Comparison of ENCODE assay signal across 9 cellular contexts in the genomic region with DNA sequence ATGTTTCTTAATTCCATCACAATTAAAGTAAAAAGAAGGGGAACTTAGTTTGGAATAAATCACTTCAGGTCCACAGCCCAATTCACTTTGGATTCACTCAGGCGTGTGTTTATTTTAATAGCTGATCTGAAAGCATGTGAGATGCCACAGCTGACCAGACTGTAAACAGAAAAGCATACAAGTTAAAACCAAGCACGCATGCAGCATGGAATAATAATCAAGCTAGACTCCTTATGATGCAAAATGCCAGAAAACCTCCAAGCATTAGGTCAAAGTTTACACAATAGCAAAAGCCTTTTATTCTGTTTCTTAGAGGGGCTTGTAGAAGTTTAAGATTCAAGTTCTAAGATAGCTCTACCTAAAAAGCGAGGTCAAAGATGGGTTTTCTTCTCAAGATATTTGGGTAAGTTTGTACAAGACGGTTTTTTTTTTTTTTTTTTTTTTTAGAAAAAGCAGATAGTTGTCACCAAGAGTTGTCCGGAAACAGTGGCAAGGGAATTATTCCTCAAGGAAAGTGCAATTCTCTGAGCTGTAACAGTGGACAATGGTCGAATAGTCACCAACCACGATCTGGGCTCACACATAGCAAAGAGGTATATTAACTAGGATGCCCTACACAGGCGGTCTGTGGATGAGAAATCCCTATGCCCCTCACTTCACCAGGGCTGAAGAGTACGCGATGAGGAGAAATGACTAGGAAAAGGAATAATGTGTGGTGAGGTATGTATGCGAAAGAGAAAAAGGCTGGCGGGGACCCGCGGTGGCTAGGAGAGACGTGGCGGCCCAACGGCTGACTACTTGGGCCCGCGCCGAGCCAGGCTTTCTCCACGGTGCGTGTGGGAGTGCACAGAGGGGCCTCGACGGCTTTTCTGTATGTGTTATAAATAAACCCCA. TPM values are rescaled to one million over a fixed set of nuclear protein-coding genes. Genes with fewer than 3 reads are reported as not detected.
DNase-seq lines count a peak whose midpoint lies in the region; ATAC-seq lines count a peak whose summit lies in the region.
"Had no signal": no experiment of that assay in that cellular context is flagged by ENCODE, and none has a peak within 500 bp of the region (broad histone marks: within the 10 kb centered on the region; RNA-seq: fewer than 3 reads in every experiment).

No MANE protein-coding gene starts in this region.

- H3K9me3 Mint-ChIP-seq in activated CD8-positive, alpha-beta T cell treated with anti-CD3 and anti-CD28 coated beads, Interleukin-2, amount 10 ng/mL, durations not matched to agents 7 days and 5 days (ENCODE audit: insufficient read depth) = no peaks in the 10 kb centered on the region

- no peak for ATAC-seq in GM21423 (IDR thresholded peaks at IDR 0.05; ENCODE audit: unreplicated experiment)
- ATAC-seq in activated CD8-positive, alpha-beta T cell treated with anti-CD3 and anti-CD28 coated beads, Interleukin-2, amount 10 ng/mL, durations not matched to agents 7 days and 5 days = no peak

- H3K36me3 Mint-ChIP-seq in activated CD8-positive, alpha-beta T cell treated with anti-CD3 and anti-CD28 coated beads, Interleukin-2, amount 10 ng/mL, durations not matched to agents 7 days and 5 days (ENCODE audit: low read depth) = no peaks in the 10 kb centered on the region

- H3K4me1 Mint-ChIP-seq in activated CD8-positive, alpha-beta T cell treated with anti-CD3 and anti-CD28 coated beads, Interleukin-2, amount 10 ng/mL, durations not matched to agents 7 days and 5 days (ENCODE audit: low read depth) = peaks cover 2% of the 10 kb centered on the region

- H3K36me3 ChIP-seq in esophagus (ENCODE audit: control insufficient read depth in 2 of 2, insufficient read depth in 2 of 2, low read length in 1 of 2) = no peaks in the 10 kb centered on the region

- peak overlapping the region; percentile 23 to 63 for H3K27ac ChIP-seq in esophagus (ENCODE audit: low read depth in 2 of 2, low read length in 1 of 2)

- DNase-seq in A172 (ENCODE audit: low spot score) = peak; percentile 6
- DNase-seq in NCI-H526 (lab: John Stamatoyannopoulos, UW) = peak; percentile 1 to 16
- DNase-seq in myocyte (ENCODE audit: low read depth) = peak; percentile 9
- no peak for DNase-seq in UCSD-AML1 (lab: John Stamatoyannopoulos, UW; ENCODE audit: unreplicated experiment)
- no peak for DNase-seq in SIG-M5 treated with dmso at 0.1 percent for 504 hours (lab: John Stamatoyannopoulos, UW; ENCODE audit: unreplicated experiment)
- no peak for DNase-seq in activated CD8-positive, alpha-beta T cell treated with anti-CD3 and anti-CD28 coated beads, Interleukin-2, amount 10 ng/mL, durations not matched to agents 7 days and 5 days

- H3K4me3 ChIP-seq in esophagus (ENCODE audit: low read depth in 1 of 2, low read length in 2 of 2) = peak overlapping the region in 1 of 2 donors; percentile 56

- no peak overlapping the region for H3K27ac Mint-ChIP-seq in activated CD8-positive, alpha-beta T cell treated with anti-CD3 and anti-CD28 coated beads, Interleukin-2, amount 10 ng/mL, durations not matched to agents 7 days and 5 days

- no peaks in the 10 kb centered on the region for H3K27me3 ChIP-seq in esophagus (ENCODE audit: control insufficient read depth in 1 of 2, insufficient read depth in 2 of 2, low read length in 2 of 2)

- H3K4me1 ChIP-seq in esophagus (ENCODE audit: control insufficient read depth in 2 of 2, insufficient read depth in 2 of 2, low read length in 1 of 2) = no peaks in the 10 kb centered on the region

- 19 to 28% methylated on average over 21 to 24 of the region's 24 CpGs for WGBS in esophagus, 2 donors

- no peak overlapping the region for H3K4me3 Mint-ChIP-seq in activated CD8-positive, alpha-beta T cell treated with anti-CD3 and anti-CD28 coated beads, Interleukin-2, amount 10 ng/mL, durations not matched to agents 7 days and 5 days

- H3K9me3 ChIP-seq in esophagus (ENCODE audit: control insufficient read depth in 2 of 2, insufficient read depth in 1 of 2, low read depth in 1 of 2, low read length in 1 of 2) = no peaks in the 10 kb centered on the region

- peaks cover 18% of the 10 kb centered on the region for H3K27me3 Mint-ChIP-seq in activated CD8-positive, alpha-beta T cell treated with anti-CD3 and anti-CD28 coated beads, Interleukin-2, amount 10 ng/mL, durations not matched to agents 7 days and 5 days (ENCODE audit: low read depth)

- POLR2A ChIA-PET in activated CD8-positive, alpha-beta T cell treated with anti-CD3 and anti-CD28 coated beads, Interleukin-2, amount 10 ng/mL, durations not matched to agents 7 days and 5 days (lab: Charles Lee) = no interaction called here

- CTCF ChIA-PET in activated CD8-positive, alpha-beta T cell treated with anti-CD3 and anti-CD28 coated beads, Interleukin-2, amount 10 ng/mL, durations not matched to agents 7 days and 5 days (lab: Charles Lee) = no interaction called here

RNA-seq across cellular contexts. Expression of gene PRRG1, which starts 0.7 kb away (rescaled TPM):
- 16.9 and 18.0 TPM in 2 replicates for total RNA-seq in A172 (2014; rRNA removed; shearing (Covaris generic))
- polyA plus RNA-seq in esophagus = 1 to 10 TPM; 1.8 to 1.9 TPM
- 18.1 and 35.9 TPM in 2 replicates for total RNA-seq in myocyte
- 8.7 TPM for polyA plus RNA-seq in myocyte (2012)
- not detected for total RNA-seq in activated CD8-positive, alpha-beta T cell treated with anti-CD3 and anti-CD28 coated beads, Interleukin-2, amount 10 ng/mL, durations not matched to agents 7 days and 5 days
- total RNA-seq: G401 had no signal

Comparison
In these comparisons a context has a peak if more than half of its experiments do, and no peak if none do; other contexts are left out.
1. DNase-seq: peak in A172 (single experiment), NCI-H526 (2 of 2) and myocyte (single experiment); none in UCSD-AML1 (single experiment), SIG-M5 treated with dmso at 0.1 percent for 504 hours (single experiment) and activated CD8-positive, alpha-beta T cell treated with anti-CD3 and anti-CD28 coated beads, Interleukin-2, amount 10 ng/mL, durations not matched to agents 7 days and 5 days (single experiment).
2. RNA of gene PRRG1, which starts 0.7 kb away (total RNA-seq): 18.1 to 35.9 TPM in myocyte and 16.9 to 18.0 TPM in A172; not detected in activated CD8-positive, alpha-beta T cell treated with anti-CD3 and anti-CD28 coated beads, Interleukin-2, amount 10 ng/mL, durations not matched to agents 7 days and 5 days; every median in the first group is over 10 times any median in the second.